In genomic region chr18:39313992-39314391, GRCh38 we compare ENCODE assay signal across 30 cellular contexts.
DNase-seq lines count a peak whose midpoint lies in the region; ATAC-seq and TF ChIP-seq lines count a peak whose summit lies in the region.
"Had no signal": no experiment of that assay in that cellular context is flagged by ENCODE, and none has a peak within 500 bp of the region (broad histone marks: within the 10 kb centered on the region; RNA-seq: fewer than 3 reads in every experiment).

No MANE protein-coding gene starts in this region.

- H4K20me1 ChIP-seq in OCI-LY7 (ENCODE audit: insufficient read depth, low read length): no peaks in the 10 kb centered on the region

- POLR2A ChIA-PET in activated CD8-positive, alpha-beta T cell treated with anti-CD3 and anti-CD28 coated beads for 36 hours (lab: Charles Lee): no interaction called here
- POLR2A ChIA-PET in OCI-LY7 (lab: Charles Lee): no interaction called here

- peak overlapping the region; percentile 25 for H3K4me3 Mint-ChIP-seq in progenitor cell of endocrine pancreas (ENCODE audit: low read depth)
- no peak overlapping the region for H3K4me3 Mint-ChIP-seq in activated CD8-positive, alpha-beta T cell treated with anti-CD3 and anti-CD28 coated beads for 36 hours
- no peak overlapping the region for H3K4me3 Mint-ChIP-seq in stimulated activated naive CD8-positive, alpha-beta T cell treated with anti-CD3 and anti-CD28 coated beads, Interleukin-15, amount 100 ng/mL, for 72 hours
- H3K4me3 Mint-ChIP-seq: activated T-cell treated with anti-CD3 and anti-CD28 coated beads, Interleukin-2, amount 50 U/mL, for 4 hours; CD8-positive, alpha-beta T cell; effector memory CD8-positive, alpha-beta T cell had no signal

- no peaks in the 10 kb centered on the region for H3K79me2 ChIP-seq in OCI-LY7 (ENCODE audit: insufficient read depth, low read depth, low read length)

- DNase-seq in DMS79 treated with DMSO at 0.1 percent for 48 hours (lab: John Stamatoyannopoulos, UW): peak; percentile 10
- DNase-seq in DMS79 (lab: John Stamatoyannopoulos, UW): no peak
- DNase-seq in NCI-H2081 (lab: John Stamatoyannopoulos, UW): peak; percentile 67 to 91
- peak; percentile 64 for DNase-seq in SHP77 treated with DMSO at 0.1 percent for 48 hours (lab: John Stamatoyannopoulos, UW)
- no peak for DNase-seq in progenitor cell of endocrine pancreas (ENCODE audit: low spot score, unreplicated experiment)
- no peak for DNase-seq in activated CD8-positive, alpha-beta T cell treated with anti-CD3 and anti-CD28 coated beads for 36 hours
- DNase-seq in OCI-LY7 (ENCODE audit: low spot score): no peak
- no peak for DNase-seq in stimulated activated naive CD8-positive, alpha-beta T cell treated with anti-CD3 and anti-CD28 coated beads, Interleukin-15, amount 100 ng/mL, for 72 hours
- DNase-seq: activated CD4-positive, alpha-beta T cell treated with anti-CD3 and anti-CD28 coated beads for 1 hour; activated naive CD4-positive, alpha-beta T cell treated with Interleukin-2 at 50 U/mL for 16 hours; activated T-cell treated with anti-CD3 and anti-CD28 coated beads, Interleukin-2, amount 50 U/mL, for 4 hours; AML-193; CD8-positive, alpha-beta T cell; colonic mucosa; DND-41; effector memory CD8-positive, alpha-beta T cell; NCI-H187 treated with DMSO at 0.1 percent for 48 hours; NCI-H524 treated with DMSO at 0.1 percent for 48 hours; PC-3; Right ventricle myocardium superior; stimulated activated CD4-positive, alpha-beta T cell treated with anti-CD3 and anti-CD28 coated beads, Interleukin-4, amount 100 ng/mL, for 1 hour; stimulated activated naive CD4-positive, alpha-beta T cell treated with Interleukin-2 at 50 U/mL for 16 hours; tibial artery had no signal

- ATAC-seq in activated CD8-positive, alpha-beta T cell treated with anti-CD3 and anti-CD28 coated beads for 36 hours: no peak
- no peak for ATAC-seq in stimulated activated naive CD8-positive, alpha-beta T cell treated with anti-CD3 and anti-CD28 coated beads, Interleukin-15, amount 100 ng/mL, for 72 hours
- ATAC-seq: activated T-cell treated with anti-CD3 and anti-CD28 coated beads, Interleukin-2, amount 50 U/mL, for 4 hours; CD8-positive, alpha-beta T cell; effector memory CD8-positive, alpha-beta T cell; gastroesophageal sphincter; GM12878; PC-3 had no signal

- CTCF ChIA-PET in activated CD8-positive, alpha-beta T cell treated with anti-CD3 and anti-CD28 coated beads for 36 hours (lab: Charles Lee): no interaction called here
- CTCF ChIA-PET in OCI-LY7 (lab: Charles Lee; ENCODE audit: unreplicated experiment): no interaction called here

- no peaks in the 10 kb centered on the region for H3K4me1 ChIP-seq in OCI-LY7 (ENCODE audit: insufficient read depth, low read length, poor library complexity, severe bottlenecking)
- H3K4me1 ChIP-seq: breast epithelium, colonic mucosa, gastroesophageal sphincter, tibial artery had no signal

- no peak overlapping the region for H3K27ac ChIP-seq in OCI-LY7 (ENCODE audit: low read depth, low read length, poor library complexity, severe bottlenecking)
- H3K27ac ChIP-seq: 22Rv1, breast epithelium, colonic mucosa, gastroesophageal sphincter, neutrophil, tibial artery had no signal

- no peaks in the 10 kb centered on the region for H3K9me2 ChIP-seq in OCI-LY7 (ENCODE audit: insufficient read depth, low read length)

- intact Hi-C loops in activated CD8-positive, alpha-beta T cell treated with anti-CD3 and anti-CD28 coated beads for 36 hours (cut with micrococcal nuclease): no loop called here
- intact Hi-C loops in OCI-LY7 (cut with micrococcal nuclease; ENCODE audit: unreplicated experiment): no loop called here

- H3K9me3 ChIP-seq in OCI-LY7 (ENCODE audit: low read length): no peaks in the 10 kb centered on the region
- H3K9me3 ChIP-seq: colonic mucosa had no signal

- no peak overlapping the region for H3K27ac Mint-ChIP-seq in progenitor cell of endocrine pancreas
- H3K27ac Mint-ChIP-seq in activated CD8-positive, alpha-beta T cell treated with anti-CD3 and anti-CD28 coated beads for 36 hours: no peak overlapping the region
- no peak overlapping the region for H3K27ac Mint-ChIP-seq in stimulated activated naive CD8-positive, alpha-beta T cell treated with anti-CD3 and anti-CD28 coated beads, Interleukin-15, amount 100 ng/mL, for 72 hours
- H3K27ac Mint-ChIP-seq: CD8-positive, alpha-beta T cell; effector memory CD8-positive, alpha-beta T cell had no signal

- H3K36me3 Mint-ChIP-seq in progenitor cell of endocrine pancreas (ENCODE audit: insufficient read depth): peaks cover 4% of the 10 kb centered on the region
- no peaks in the 10 kb centered on the region for H3K36me3 Mint-ChIP-seq in activated CD8-positive, alpha-beta T cell treated with anti-CD3 and anti-CD28 coated beads for 36 hours (ENCODE audit: low read depth)
- H3K36me3 Mint-ChIP-seq: CD8-positive, alpha-beta T cell had no signal

- H3K4me1 Mint-ChIP-seq in progenitor cell of endocrine pancreas (ENCODE audit: low read depth): peaks cover 27% of the 10 kb centered on the region
- H3K4me1 Mint-ChIP-seq in activated CD8-positive, alpha-beta T cell treated with anti-CD3 and anti-CD28 coated beads for 36 hours (ENCODE audit: low read depth): no peaks in the 10 kb centered on the region
- H3K4me1 Mint-ChIP-seq in stimulated activated naive CD8-positive, alpha-beta T cell treated with anti-CD3 and anti-CD28 coated beads, Interleukin-15, amount 100 ng/mL, for 72 hours: no peaks in the 10 kb centered on the region

- BruUV-seq in OCI-LY7 (replicated peaks; lab: Mats Ljungman, UMichigan): no TSS peak

- H3K36me3 ChIP-seq in OCI-LY7 (ENCODE audit: insufficient read depth, low read length): no peaks in the 10 kb centered on the region
- H3K36me3 ChIP-seq: breast epithelium, colonic mucosa, gastroesophageal sphincter, neutrophil, tibial artery had no signal

- H3K9me3 Mint-ChIP-seq in progenitor cell of endocrine pancreas (ENCODE audit: low read depth): peaks cover 16% of the 10 kb centered on the region
- peaks cover 4% of the 10 kb centered on the region for H3K9me3 Mint-ChIP-seq in activated CD8-positive, alpha-beta T cell treated with anti-CD3 and anti-CD28 coated beads for 36 hours
- peaks cover 0 to 9% of the 10 kb centered on the region in 2 donors for H3K9me3 Mint-ChIP-seq in stimulated activated naive CD8-positive, alpha-beta T cell treated with anti-CD3 and anti-CD28 coated beads, Interleukin-15, amount 100 ng/mL, for 72 hours

- no peak overlapping the region for H3K4me2 ChIP-seq in OCI-LY7 (ENCODE audit: low read length)
- H3K4me2 ChIP-seq: smooth muscle cell had no signal

- no peak overlapping the region for H3K4me3 ChIP-seq in OCI-LY7 (ENCODE audit: low read depth, low read length, poor library complexity, severe bottlenecking)
- H3K4me3 ChIP-seq: breast epithelium, colonic mucosa, gastroesophageal sphincter, GM12878, lung, smooth muscle cell, tibial artery had no signal

- TF ChIP-seq CTCF in progenitor cell of endocrine pancreas (IDR thresholded peaks at IDR 0.05; ENCODE audit: unreplicated experiment) (no peak), OCI-LY7 (conservative IDR thresholded peaks at IDR 0.05; ENCODE audit: low read length) (no peak)
- TF ChIP-seq CTCF in activated CD8-positive, alpha-beta T cell treated with anti-CD3 and anti-CD28 coated beads for 36 hours (IDR thresholded peaks at IDR 0.05): no peak

- no peaks in the 10 kb centered on the region for H3K27me3 Mint-ChIP-seq in progenitor cell of endocrine pancreas
- H3K27me3 Mint-ChIP-seq in activated CD8-positive, alpha-beta T cell treated with anti-CD3 and anti-CD28 coated beads for 36 hours: no peaks in the 10 kb centered on the region
- H3K27me3 Mint-ChIP-seq in stimulated activated naive CD8-positive, alpha-beta T cell treated with anti-CD3 and anti-CD28 coated beads, Interleukin-15, amount 100 ng/mL, for 72 hours: no peaks in the 10 kb centered on the region
- H3K27me3 Mint-ChIP-seq: effector memory CD8-positive, alpha-beta T cell had no signal

- no peak overlapping the region for H2AFZ ChIP-seq in OCI-LY7 (ENCODE audit: low read length)

Comparison
In these comparisons a context has a peak if more than half of its experiments do, and no peak if none do; other contexts are left out.
1. DNase-seq: peak in DMS79 treated with DMSO at 0.1 percent for 48 hours (single experiment), NCI-H2081 (2 of 2) and SHP77 treated with DMSO at 0.1 percent for 48 hours (single experiment); none in DMS79 (single experiment), progenitor cell of endocrine pancreas (single experiment), activated CD8-positive, alpha-beta T cell treated with anti-CD3 and anti-CD28 coated beads for 36 hours (single experiment), OCI-LY7 (single experiment) and stimulated activated naive CD8-positive, alpha-beta T cell treated with anti-CD3 and anti-CD28 coated beads, Interleukin-15, amount 100 ng/mL, for 72 hours (0 of 2).